In the genomic region with DNA sequence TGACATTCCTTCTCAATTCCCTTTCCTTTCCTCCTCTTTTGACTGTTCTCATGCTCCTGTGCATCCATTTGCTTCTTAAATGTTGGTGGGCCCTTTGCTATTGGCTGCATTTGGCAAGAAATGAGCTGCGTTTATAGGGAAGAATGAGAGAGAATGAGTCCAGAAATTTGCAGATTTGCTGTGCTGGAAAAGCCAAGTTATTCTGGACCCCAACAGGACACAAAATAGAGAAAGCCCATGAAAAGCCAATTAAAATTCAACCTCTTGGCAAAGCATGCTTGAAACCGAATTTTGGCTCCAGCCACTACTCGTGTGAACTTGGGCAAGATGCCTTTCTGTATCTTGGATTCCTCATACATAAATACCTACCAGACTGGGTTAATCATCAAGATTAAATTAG, we compare ENCODE assay signal across 2 cellular contexts.
TF ChIP-seq lines count a peak whose summit lies in the region.

No MANE protein-coding gene starts in this region.

TF ChIP-seq in GM23338, 12 proteins besides CTCF, POLR2A, EP300 and RAD21 (continues in another document):
- TF ChIP-seq NANOG (IDR thresholded peaks at IDR 0.05; ENCODE audit: borderline replicate concordance) (no peak), CREB1 (CRISPR knock-in tag; IDR thresholded peaks at IDR 0.05; ENCODE audit: low read depth) (no peak), ZNF114 (CRISPR knock-in tag; IDR thresholded peaks at IDR 0.05) (no peak), STAT1 (IDR thresholded peaks at IDR 0.05; ENCODE audit: unreplicated experiment) (no peak), POLR2AphosphoS5 (IDR thresholded peaks at IDR 0.05; ENCODE audit: low read depth) (no peak), JUNB (IDR thresholded peaks at IDR 0.05; ENCODE audit: unreplicated experiment) (no peak), EZH2 (IDR thresholded peaks at IDR 0.05; ENCODE audit: low read depth, unreplicated experiment) (no peak)
- TF ChIP-seq, protein P1, sequence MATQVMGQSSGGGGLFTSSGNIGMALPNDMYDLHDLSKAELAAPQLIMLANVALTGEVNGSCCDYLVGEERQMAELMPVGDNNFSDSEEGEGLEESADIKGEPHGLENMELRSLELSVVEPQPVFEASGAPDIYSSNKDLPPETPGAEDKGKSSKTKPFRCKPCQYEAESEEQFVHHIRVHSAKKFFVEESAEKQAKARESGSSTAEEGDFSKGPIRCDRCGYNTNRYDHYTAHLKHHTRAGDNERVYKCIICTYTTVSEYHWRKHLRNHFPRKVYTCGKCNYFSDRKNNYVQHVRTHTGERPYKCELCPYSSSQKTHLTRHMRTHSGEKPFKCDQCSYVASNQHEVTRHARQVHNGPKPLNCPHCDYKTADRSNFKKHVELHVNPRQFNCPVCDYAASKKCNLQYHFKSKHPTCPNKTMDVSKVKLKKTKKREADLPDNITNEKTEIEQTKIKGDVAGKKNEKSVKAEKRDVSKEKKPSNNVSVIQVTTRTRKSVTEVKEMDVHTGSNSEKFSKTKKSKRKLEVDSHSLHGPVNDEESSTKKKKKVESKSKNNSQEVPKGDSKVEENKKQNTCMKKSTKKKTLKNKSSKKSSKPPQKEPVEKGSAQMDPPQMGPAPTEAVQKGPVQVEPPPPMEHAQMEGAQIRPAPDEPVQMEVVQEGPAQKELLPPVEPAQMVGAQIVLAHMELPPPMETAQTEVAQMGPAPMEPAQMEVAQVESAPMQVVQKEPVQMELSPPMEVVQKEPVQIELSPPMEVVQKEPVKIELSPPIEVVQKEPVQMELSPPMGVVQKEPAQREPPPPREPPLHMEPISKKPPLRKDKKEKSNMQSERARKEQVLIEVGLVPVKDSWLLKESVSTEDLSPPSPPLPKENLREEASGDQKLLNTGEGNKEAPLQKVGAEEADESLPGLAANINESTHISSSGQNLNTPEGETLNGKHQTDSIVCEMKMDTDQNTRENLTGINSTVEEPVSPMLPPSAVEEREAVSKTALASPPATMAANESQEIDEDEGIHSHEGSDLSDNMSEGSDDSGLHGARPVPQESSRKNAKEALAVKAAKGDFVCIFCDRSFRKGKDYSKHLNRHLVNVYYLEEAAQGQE (IDR thresholded peaks at IDR 0.05; ENCODE audit: unreplicated experiment) = no peak
- TF ChIP-seq, protein P2, sequence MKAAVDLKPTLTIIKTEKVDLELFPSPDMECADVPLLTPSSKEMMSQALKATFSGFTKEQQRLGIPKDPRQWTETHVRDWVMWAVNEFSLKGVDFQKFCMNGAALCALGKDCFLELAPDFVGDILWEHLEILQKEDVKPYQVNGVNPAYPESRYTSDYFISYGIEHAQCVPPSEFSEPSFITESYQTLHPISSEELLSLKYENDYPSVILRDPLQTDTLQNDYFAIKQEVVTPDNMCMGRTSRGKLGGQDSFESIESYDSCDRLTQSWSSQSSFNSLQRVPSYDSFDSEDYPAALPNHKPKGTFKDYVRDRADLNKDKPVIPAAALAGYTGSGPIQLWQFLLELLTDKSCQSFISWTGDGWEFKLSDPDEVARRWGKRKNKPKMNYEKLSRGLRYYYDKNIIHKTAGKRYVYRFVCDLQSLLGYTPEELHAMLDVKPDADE (IDR thresholded peaks at IDR 0.05) = no peak
- TF ChIP-seq, protein P3, sequence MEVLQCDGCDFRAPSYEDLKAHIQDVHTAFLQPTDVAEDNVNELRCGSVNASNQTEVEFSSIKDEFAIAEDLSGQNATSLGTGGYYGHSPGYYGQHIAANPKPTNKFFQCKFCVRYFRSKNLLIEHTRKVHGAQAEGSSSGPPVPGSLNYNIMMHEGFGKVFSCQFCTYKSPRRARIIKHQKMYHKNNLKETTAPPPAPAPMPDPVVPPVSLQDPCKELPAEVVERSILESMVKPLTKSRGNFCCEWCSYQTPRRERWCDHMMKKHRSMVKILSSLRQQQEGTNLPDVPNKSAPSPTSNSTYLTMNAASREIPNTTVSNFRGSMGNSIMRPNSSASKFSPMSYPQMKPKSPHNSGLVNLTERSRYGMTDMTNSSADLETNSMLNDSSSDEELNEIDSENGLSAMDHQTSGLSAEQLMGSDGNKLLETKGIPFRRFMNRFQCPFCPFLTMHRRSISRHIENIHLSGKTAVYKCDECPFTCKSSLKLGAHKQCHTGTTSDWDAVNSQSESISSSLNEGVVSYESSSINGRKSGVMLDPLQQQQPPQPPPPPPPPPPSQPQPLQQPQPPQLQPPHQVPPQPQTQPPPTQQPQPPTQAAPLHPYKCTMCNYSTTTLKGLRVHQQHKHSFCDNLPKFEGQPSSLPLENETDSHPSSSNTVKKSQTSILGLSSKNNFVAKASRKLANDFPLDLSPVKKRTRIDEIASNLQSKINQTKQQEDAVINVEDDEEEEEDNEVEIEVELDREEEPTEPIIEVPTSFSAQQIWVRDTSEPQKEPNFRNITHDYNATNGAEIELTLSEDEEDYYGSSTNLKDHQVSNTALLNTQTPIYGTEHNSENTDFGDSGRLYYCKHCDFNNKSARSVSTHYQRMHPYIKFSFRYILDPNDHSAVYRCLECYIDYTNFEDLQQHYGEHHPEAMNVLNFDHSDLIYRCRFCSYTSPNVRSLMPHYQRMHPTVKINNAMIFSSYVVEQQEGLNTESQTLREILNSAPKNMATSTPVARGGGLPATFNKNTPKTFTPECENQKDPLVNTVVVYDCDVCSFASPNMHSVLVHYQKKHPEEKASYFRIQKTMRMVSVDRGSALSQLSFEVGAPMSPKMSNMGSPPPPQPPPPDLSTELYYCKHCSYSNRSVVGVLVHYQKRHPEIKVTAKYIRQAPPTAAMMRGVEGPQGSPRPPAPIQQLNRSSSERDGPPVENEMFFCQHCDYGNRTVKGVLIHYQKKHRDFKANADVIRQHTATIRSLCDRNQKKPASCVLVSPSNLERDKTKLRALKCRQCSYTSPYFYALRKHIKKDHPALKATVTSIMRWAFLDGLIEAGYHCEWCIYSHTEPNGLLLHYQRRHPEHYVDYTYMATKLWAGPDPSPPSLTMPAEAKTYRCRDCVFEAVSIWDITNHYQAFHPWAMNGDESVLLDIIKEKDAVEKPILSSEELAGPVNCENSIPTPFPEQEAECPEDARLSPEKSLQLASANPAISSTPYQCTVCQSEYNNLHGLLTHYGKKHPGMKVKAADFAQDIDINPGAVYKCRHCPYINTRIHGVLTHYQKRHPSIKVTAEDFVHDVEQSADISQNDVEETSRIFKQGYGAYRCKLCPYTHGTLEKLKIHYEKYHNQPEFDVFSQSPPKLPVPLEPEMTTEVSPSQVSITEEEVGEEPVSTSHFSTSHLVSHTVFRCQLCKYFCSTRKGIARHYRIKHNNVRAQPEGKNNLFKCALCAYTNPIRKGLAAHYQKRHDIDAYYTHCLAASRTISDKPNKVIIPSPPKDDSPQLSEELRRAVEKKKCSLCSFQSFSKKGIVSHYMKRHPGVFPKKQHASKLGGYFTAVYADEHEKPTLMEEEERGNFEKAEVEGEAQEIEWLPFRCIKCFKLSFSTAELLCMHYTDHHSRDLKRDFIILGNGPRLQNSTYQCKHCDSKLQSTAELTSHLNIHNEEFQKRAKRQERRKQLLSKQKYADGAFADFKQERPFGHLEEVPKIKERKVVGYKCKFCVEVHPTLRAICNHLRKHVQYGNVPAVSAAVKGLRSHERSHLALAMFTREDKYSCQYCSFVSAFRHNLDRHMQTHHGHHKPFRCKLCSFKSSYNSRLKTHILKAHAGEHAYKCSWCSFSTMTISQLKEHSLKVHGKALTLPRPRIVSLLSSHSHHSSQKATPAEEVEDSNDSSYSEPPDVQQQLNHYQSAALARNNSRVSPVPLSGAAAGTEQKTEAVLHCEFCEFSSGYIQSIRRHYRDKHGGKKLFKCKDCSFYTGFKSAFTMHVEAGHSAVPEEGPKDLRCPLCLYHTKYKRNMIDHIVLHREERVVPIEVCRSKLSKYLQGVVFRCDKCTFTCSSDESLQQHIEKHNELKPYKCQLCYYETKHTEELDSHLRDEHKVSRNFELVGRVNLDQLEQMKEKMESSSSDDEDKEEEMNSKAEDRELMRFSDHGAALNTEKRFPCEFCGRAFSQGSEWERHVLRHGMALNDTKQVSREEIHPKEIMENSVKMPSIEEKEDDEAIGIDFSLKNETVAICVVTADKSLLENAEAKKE (CRISPR knock-in tag; IDR thresholded peaks at IDR 0.05) = no peak

TF ChIP-seq in H1, 55 proteins besides CTCF, POLR2A, EP300 and RAD21:
- TF ChIP-seq TEAD4 (IDR thresholded peaks at IDR 0.05; ENCODE audit: low read depth, low read length) (no peak), MAFK (IDR thresholded peaks at IDR 0.05; ENCODE audit: low read depth, low read length) (no peak), RFX5 (IDR thresholded peaks at IDR 0.05; ENCODE audit: borderline replicate concordance, low read depth, low read length) (no peak), TCF12 (IDR thresholded peaks at IDR 0.05; ENCODE audit: low read depth, low read length) (no peak), BCL11A (IDR thresholded peaks at IDR 0.05; ENCODE audit: low read depth in 2 of 2, low read length in 2 of 2) (no peak), NRF1 (IDR thresholded peaks at IDR 0.05; ENCODE audit: low read depth, low read length) (no peak), HDAC6 (IDR thresholded peaks at IDR 0.05; ENCODE audit: low read depth, low read length) (no peak)
- TF ChIP-seq, protein P4, sequence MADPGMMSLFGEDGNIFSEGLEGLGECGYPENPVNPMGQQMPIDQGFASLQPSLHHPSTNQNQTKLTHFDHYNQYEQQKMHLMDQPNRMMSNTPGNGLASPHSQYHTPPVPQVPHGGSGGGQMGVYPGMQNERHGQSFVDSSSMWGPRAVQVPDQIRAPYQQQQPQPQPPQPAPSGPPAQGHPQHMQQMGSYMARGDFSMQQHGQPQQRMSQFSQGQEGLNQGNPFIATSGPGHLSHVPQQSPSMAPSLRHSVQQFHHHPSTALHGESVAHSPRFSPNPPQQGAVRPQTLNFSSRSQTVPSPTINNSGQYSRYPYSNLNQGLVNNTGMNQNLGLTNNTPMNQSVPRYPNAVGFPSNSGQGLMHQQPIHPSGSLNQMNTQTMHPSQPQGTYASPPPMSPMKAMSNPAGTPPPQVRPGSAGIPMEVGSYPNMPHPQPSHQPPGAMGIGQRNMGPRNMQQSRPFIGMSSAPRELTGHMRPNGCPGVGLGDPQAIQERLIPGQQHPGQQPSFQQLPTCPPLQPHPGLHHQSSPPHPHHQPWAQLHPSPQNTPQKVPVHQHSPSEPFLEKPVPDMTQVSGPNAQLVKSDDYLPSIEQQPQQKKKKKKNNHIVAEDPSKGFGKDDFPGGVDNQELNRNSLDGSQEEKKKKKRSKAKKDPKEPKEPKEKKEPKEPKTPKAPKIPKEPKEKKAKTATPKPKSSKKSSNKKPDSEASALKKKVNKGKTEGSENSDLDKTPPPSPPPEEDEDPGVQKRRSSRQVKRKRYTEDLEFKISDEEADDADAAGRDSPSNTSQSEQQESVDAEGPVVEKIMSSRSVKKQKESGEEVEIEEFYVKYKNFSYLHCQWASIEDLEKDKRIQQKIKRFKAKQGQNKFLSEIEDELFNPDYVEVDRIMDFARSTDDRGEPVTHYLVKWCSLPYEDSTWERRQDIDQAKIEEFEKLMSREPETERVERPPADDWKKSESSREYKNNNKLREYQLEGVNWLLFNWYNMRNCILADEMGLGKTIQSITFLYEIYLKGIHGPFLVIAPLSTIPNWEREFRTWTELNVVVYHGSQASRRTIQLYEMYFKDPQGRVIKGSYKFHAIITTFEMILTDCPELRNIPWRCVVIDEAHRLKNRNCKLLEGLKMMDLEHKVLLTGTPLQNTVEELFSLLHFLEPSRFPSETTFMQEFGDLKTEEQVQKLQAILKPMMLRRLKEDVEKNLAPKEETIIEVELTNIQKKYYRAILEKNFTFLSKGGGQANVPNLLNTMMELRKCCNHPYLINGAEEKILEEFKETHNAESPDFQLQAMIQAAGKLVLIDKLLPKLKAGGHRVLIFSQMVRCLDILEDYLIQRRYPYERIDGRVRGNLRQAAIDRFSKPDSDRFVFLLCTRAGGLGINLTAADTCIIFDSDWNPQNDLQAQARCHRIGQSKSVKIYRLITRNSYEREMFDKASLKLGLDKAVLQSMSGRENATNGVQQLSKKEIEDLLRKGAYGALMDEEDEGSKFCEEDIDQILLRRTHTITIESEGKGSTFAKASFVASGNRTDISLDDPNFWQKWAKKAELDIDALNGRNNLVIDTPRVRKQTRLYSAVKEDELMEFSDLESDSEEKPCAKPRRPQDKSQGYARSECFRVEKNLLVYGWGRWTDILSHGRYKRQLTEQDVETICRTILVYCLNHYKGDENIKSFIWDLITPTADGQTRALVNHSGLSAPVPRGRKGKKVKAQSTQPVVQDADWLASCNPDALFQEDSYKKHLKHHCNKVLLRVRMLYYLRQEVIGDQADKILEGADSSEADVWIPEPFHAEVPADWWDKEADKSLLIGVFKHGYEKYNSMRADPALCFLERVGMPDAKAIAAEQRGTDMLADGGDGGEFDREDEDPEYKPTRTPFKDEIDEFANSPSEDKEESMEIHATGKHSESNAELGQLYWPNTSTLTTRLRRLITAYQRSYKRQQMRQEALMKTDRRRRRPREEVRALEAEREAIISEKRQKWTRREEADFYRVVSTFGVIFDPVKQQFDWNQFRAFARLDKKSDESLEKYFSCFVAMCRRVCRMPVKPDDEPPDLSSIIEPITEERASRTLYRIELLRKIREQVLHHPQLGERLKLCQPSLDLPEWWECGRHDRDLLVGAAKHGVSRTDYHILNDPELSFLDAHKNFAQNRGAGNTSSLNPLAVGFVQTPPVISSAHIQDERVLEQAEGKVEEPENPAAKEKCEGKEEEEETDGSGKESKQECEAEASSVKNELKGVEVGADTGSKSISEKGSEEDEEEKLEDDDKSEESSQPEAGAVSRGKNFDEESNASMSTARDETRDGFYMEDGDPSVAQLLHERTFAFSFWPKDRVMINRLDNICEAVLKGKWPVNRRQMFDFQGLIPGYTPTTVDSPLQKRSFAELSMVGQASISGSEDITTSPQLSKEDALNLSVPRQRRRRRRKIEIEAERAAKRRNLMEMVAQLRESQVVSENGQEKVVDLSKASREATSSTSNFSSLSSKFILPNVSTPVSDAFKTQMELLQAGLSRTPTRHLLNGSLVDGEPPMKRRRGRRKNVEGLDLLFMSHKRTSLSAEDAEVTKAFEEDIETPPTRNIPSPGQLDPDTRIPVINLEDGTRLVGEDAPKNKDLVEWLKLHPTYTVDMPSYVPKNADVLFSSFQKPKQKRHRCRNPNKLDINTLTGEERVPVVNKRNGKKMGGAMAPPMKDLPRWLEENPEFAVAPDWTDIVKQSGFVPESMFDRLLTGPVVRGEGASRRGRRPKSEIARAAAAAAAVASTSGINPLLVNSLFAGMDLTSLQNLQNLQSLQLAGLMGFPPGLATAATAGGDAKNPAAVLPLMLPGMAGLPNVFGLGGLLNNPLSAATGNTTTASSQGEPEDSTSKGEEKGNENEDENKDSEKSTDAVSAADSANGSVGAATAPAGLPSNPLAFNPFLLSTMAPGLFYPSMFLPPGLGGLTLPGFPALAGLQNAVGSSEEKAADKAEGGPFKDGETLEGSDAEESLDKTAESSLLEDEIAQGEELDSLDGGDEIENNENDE (IDR thresholded peaks at IDR 0.05; ENCODE audit: insufficient replicate concordance, low read length) = no peak
- TF ChIP-seq, protein P5, sequence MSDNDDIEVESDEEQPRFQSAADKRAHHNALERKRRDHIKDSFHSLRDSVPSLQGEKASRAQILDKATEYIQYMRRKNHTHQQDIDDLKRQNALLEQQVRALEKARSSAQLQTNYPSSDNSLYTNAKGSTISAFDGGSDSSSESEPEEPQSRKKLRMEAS (IDR thresholded peaks at IDR 0.05) = no peak
